Comparison of ENCODE assay signal across 8 cellular contexts in the genomic region with DNA sequence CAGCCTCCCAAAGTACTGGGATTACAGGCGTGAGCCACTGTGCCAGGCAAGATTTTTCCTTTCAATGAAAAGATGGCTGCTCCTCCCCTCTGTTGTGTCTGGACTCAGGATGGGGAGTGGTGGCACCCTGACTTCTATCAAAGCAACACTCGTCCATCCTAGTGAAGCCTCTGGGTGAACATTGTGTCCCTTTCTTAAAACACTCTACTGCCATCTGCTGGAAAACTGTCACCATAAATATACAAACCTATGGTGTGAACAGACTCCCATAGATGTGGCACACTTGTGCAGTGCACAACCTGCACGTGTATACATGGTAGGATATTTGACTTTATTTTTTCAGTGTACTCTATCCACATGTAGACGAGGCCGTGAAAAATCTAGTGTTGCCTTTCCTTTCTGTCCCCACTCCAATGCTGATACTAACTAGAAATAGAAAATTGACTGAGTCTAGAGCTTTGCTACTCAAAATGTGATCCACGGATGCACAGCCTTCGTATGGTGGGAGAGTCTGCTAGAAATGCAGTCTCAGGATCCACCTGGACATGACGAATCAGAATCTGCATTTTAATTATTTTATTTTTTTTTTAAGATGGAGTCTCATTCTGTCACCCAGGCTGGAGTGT. TPM values are rescaled to one million over a fixed set of nuclear protein-coding genes. Genes with fewer than 3 reads are reported as not detected.
DNase-seq lines count a peak whose midpoint lies in the region; ATAC-seq and TF ChIP-seq lines count a peak whose summit lies in the region.

No MANE protein-coding gene starts in this region.

- H3K4me1 Mint-ChIP-seq in Calu3 (ENCODE audit: low read depth, unreplicated experiment), result no peaks in the 10 kb centered on the region
- peaks cover 6 to 17% of the 10 kb centered on the region in 2 donors for H3K4me1 Mint-ChIP-seq in natural killer cell treated with Interleukin-12 subunit alpha and Interleukin-12 subunit beta and Interleukin-15 and Interleukin-18, amount 100 ng/mL, for 72 hours (ENCODE audit: low read depth in 2 of 2)

- WGBS in esophagus squamous epithelium, 2 donors, result 30 to 36% methylated on average over 8 of the region's 8 CpGs

- no peaks in the 10 kb centered on the region for H3K36me3 ChIP-seq in esophagus squamous epithelium

- no peaks in the 10 kb centered on the region for H3K9me3 Mint-ChIP-seq in Calu3 (ENCODE audit: low read depth, unreplicated experiment)
- H3K9me3 Mint-ChIP-seq in natural killer cell treated with Interleukin-12 subunit alpha and Interleukin-12 subunit beta and Interleukin-15 and Interleukin-18, amount 100 ng/mL, for 72 hours, result no peaks in the 10 kb centered on the region

- peak; percentile 57 for ATAC-seq in GM19324 (IDR thresholded peaks at IDR 0.05; ENCODE audit: low FRiP score, unreplicated experiment)
- ATAC-seq in HG03469 (IDR thresholded peaks at IDR 0.05; ENCODE audit: unreplicated experiment), result peak; percentile 56
- ATAC-seq in natural killer cell treated with Interleukin-12 subunit alpha and Interleukin-12 subunit beta and Interleukin-15 and Interleukin-18, amount 100 ng/mL, for 72 hours, result peak; percentile 74 to 79
- ATAC-seq in HG03565 (IDR thresholded peaks at IDR 0.05; ENCODE audit: unreplicated experiment), result no peak

- TF ChIP-seq CTCF in Calu3 (IDR thresholded peaks at IDR 0.05; ENCODE audit: unreplicated experiment) (peak; percentile 66), WI38 (IDR thresholded peaks at IDR 0.05; ENCODE audit: low read depth, low read length) (peak; percentile 32; the same call in 1 of the 2 replicates), esophagus squamous epithelium (IDR thresholded peaks at IDR 0.05) (peak; percentile 62 to 85 (median 75))

- H3K27ac Mint-ChIP-seq in Calu3 (ENCODE audit: unreplicated experiment), result no peak overlapping the region
- no peak overlapping the region for H3K27ac Mint-ChIP-seq in natural killer cell treated with Interleukin-12 subunit alpha and Interleukin-12 subunit beta and Interleukin-15 and Interleukin-18, amount 100 ng/mL, for 72 hours

- intact Hi-C loops in Calu3 (cut with micrococcal nuclease; ENCODE audit: unreplicated experiment) (loop anchor here (1.0 to 10.0 kb wide), 4 partner anchors 100 to 718 kb away; a partner anchor contains a TSS), esophagus squamous epithelium (cut with DNase I) (loop anchor here (5.0 kb wide), 1 partner anchor 101 kb away; no protein-coding TSS in a partner anchor)

- CTCF ChIA-PET in Calu3 (lab: Charles Lee), result interaction anchor here (0.5 kb wide), 1 partner anchor 10 kb away, joined by 3 read pairs; no protein-coding TSS in a partner anchor

- H3K4me1 ChIP-seq in esophagus squamous epithelium, result peaks cover 9 to 38% (median 11%) of the 10 kb centered on the region in 3 donors

- H3K27me3 Mint-ChIP-seq in Calu3 (ENCODE audit: unreplicated experiment), result no peaks in the 10 kb centered on the region
- peaks cover 0 to 2% of the 10 kb centered on the region in 2 donors for H3K27me3 Mint-ChIP-seq in natural killer cell treated with Interleukin-12 subunit alpha and Interleukin-12 subunit beta and Interleukin-15 and Interleukin-18, amount 100 ng/mL, for 72 hours

- no peaks in the 10 kb centered on the region for H3K27me3 ChIP-seq in esophagus squamous epithelium

- no peak overlapping the region for H3K27ac ChIP-seq in esophagus squamous epithelium

- no peak overlapping the region for H3K4me3 Mint-ChIP-seq in Calu3 (ENCODE audit: low read depth, unreplicated experiment)
- no peak overlapping the region for H3K4me3 Mint-ChIP-seq in natural killer cell treated with Interleukin-12 subunit alpha and Interleukin-12 subunit beta and Interleukin-15 and Interleukin-18, amount 100 ng/mL, for 72 hours

- BruUV-seq in Calu3 (replicated peaks; lab: Mats Ljungman, UMichigan), result no TSS peak

- H3K4me3 ChIP-seq in WI38 (ENCODE audit: low read depth, low read length) (no peak overlapping the region), esophagus squamous epithelium (no peak overlapping the region)

- DNase-seq in Calu3 (peak; percentile 72), NCI-H446 (lab: John Stamatoyannopoulos, UW) (peak; percentile 30 to 81), esophagus squamous epithelium (lab: John Stamatoyannopoulos, UW) (no peak)
- DNase-seq in natural killer cell treated with Interleukin-12 subunit alpha and Interleukin-12 subunit beta and Interleukin-15 and Interleukin-18, amount 100 ng/mL, for 72 hours (ENCODE audit: low spot score), result no peak

- H3K9me3 ChIP-seq in esophagus squamous epithelium, result no peaks in the 10 kb centered on the region

- no peak for TF ChIP-seq POLR2A in esophagus squamous epithelium (IDR thresholded peaks at IDR 0.05)

- H3K36me3 Mint-ChIP-seq in Calu3 (ENCODE audit: insufficient read depth, unreplicated experiment), result no peaks in the 10 kb centered on the region
- H3K36me3 Mint-ChIP-seq in natural killer cell treated with Interleukin-12 subunit alpha and Interleukin-12 subunit beta and Interleukin-15 and Interleukin-18, amount 100 ng/mL, for 72 hours, result no peaks in the 10 kb centered on the region

RNA-seq across cellular contexts. Expression of a gene that starts 55.9 kb away (rescaled TPM):
- total RNA-seq in Calu3 (2022), result 3.4 and 13.7 TPM in 2 replicates
- total RNA-seq in esophagus squamous epithelium, result 10 to 100 TPM in 2 of 4 donors, 1 to 10 TPM in 2; 5.3 to 15.8 (median 9.5) TPM
- total RNA-seq in natural killer cell treated with Interleukin-12 subunit alpha and Interleukin-12 subunit beta and Interleukin-15 and Interleukin-18, amount 100 ng/mL, for 72 hours, result 100 to 1,000 TPM in 1 of 2 donors, 10 to 100 TPM in 1; 73.4 to 101 TPM

Comparison
In these comparisons a context has a peak if more than half of its experiments do, and no peak if none do; other contexts are left out.
1. DNase-seq: peak in Calu3 (single experiment) and NCI-H446 (2 of 2); none in esophagus squamous epithelium (single experiment) and natural killer cell treated with Interleukin-12 subunit alpha and Interleukin-12 subunit beta and Interleukin-15 and Interleukin-18, amount 100 ng/mL, for 72 hours (single experiment).
2. Peak in every context shown above with its lines, with median percentiles within 50 percentile points of each other: CTCF ChIP-seq.